1 cellular context compared by ENCODE assay signal in genomic region chr17:42460371-42460770, GRCh38.
TF ChIP-seq lines count a peak whose summit lies in the region.

No MANE protein-coding gene starts in this region.

TF ChIP-seq in K562, 482 proteins besides CTCF, POLR2A, EP300 and RAD21 (continued from another document):
- TF ChIP-seq ZNF274 (IDR thresholded peaks at IDR 0.05; ENCODE audit: borderline replicate concordance, low read depth, low read length) = no peak
- no peak for TF ChIP-seq RBM25 (IDR thresholded peaks at IDR 0.05; ENCODE audit: low read depth, low read length, severe bottlenecking)
- TF ChIP-seq POLR2AphosphoS5 (IDR thresholded peaks at IDR 0.05; ENCODE audit: control insufficient read depth, insufficient read depth, low read depth, low read length) = no peak
- TF ChIP-seq FUS (optimal IDR thresholded peaks at IDR 0.05; ENCODE audit: low read depth, low read length) = no peak
- no peak for TF ChIP-seq TARDBP (IDR thresholded peaks at IDR 0.05)
- TF ChIP-seq FOXA3 (CRISPR knock-in tag; conservative IDR thresholded peaks at IDR 0.05 in 1 of 2, IDR thresholded peaks at IDR 0.05 in 1 of 2) = no peak
- no peak for TF ChIP-seq TGIF2 (CRISPR knock-in tag; IDR thresholded peaks at IDR 0.05)
